In the genomic region with DNA sequence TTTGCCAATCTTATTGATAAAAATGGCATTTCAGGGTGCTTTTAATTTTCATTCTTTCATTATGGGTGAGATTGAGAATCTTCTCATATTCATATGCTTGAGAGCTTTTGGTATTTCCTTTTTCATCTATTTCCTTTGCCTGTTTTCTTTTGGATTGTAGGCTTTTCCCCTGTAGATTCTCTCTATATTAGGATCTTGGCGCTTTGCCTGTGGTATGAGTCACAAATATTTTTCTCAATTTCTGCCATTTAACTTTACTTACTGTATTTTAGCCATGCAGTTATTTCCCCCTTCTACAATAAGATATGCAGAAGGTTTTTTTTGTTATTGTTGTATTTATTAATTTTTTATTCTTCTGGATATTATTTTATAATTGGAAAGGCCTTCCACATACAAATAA, we compare ENCODE assay signal across 11 cellular contexts. TPM values are rescaled to one million over a fixed set of nuclear protein-coding genes. Genes with fewer than 3 reads are reported as not detected.
DNase-seq lines count a peak whose midpoint lies in the region; ATAC-seq and TF ChIP-seq lines count a peak whose summit lies in the region.
"Had no signal": no experiment of that assay in that cellular context is flagged by ENCODE, and none has a peak within 500 bp of the region (broad histone marks: within the 10 kb centered on the region; RNA-seq: fewer than 3 reads in every experiment).

No MANE protein-coding gene starts in this region.

- peak; percentile 16 for DNase-seq in H4 (ENCODE audit: low spot score)
- peak; percentile 63 for DNase-seq in fibroblast of gingiva (ENCODE audit: low read depth)
- peak; percentile 35 for DNase-seq in renal cortical epithelial cell (ENCODE audit: low read depth)
- DNase-seq in T-helper 2 cell: no peak
- DNase-seq in COLO668 (lab: John Stamatoyannopoulos, UW; ENCODE audit: unreplicated experiment): no peak
- no peak for DNase-seq in AML-193 (lab: John Stamatoyannopoulos, UW)
- DNase-seq: stimulated activated CD4-positive, alpha-beta T cell treated with anti-CD3 and anti-CD28 coated beads, Interleukin-4, amount 100 ng/mL, for 24 hours had no signal

- ATAC-seq in SK-N-SH treated with all-trans-retinoic acid at 6 μM for 48 hours (peak; percentile 81), GM19324 (IDR thresholded peaks at IDR 0.05; ENCODE audit: low FRiP score, unreplicated experiment) (no peak)
- ATAC-seq: left lobe of liver, WTC11 had no signal

TF ChIP-seq in SK-N-SH treated with all-trans-retinoic acid at 6 μM for 48 hours, 23 proteins besides CTCF, POLR2A, EP300 and RAD21:
- no peak for TF ChIP-seq PPARA (CRISPR knock-in tag; IDR thresholded peaks at IDR 0.05; ENCODE audit: borderline replicate concordance)
- 0 out of 2 replicates have a peak, but pooled peaks have one; percentile 39 for TF ChIP-seq ISL1 (CRISPR knock-in tag; IDR thresholded peaks at IDR 0.05)
TF ChIP-seq in SK-N-SH treated with all-trans-retinoic acid at 6 μM for 48 hours: peak in this region for 1.

RNA-seq across cellular contexts. Expression of gene KLF9, which starts 21.5 kb away (rescaled TPM):
- 15.9 and 17.4 TPM in 2 replicates for total RNA-seq in H4 (2014; rRNA removed; shearing (Covaris generic))
- total RNA-seq in renal cortical epithelial cell: 20.7 and 30.9 TPM in 2 replicates

Comparison
In these comparisons a context has a peak if more than half of its experiments do, and no peak if none do; other contexts are left out.
1. DNase-seq: peak in H4 (single experiment), fibroblast of gingiva (single experiment) and renal cortical epithelial cell (single experiment); none in T-helper 2 cell (0 of 5), COLO668 (single experiment) and AML-193 (0 of 2).